8 cellular contexts compared by ENCODE assay signal in genomic region chr6:129490551-129491245, GRCh38.
A peak's percentile ranks its signal among the peaks of the same experiment; 100 is the strongest.
DNase-seq lines count a peak whose midpoint lies in the region; ATAC-seq and TF ChIP-seq lines count a peak whose summit lies in the region.

No MANE protein-coding gene starts in this region.

- H3K27ac ChIP-seq in ascending aorta = peak overlapping the region; percentile 93 to 95

- no peaks in the 10 kb centered on the region for H3K9me3 ChIP-seq in ascending aorta

- H3K4me1 ChIP-seq in ascending aorta = peaks cover 4 to 17% of the 10 kb centered on the region in 2 donors

- H3K4me3 ChIP-seq in AG10803 (ENCODE audit: low read length) (peak overlapping the region; percentile 64), ascending aorta (peak overlapping the region; percentile 41 to 48)

- ATAC-seq in GM19328 (IDR thresholded peaks at IDR 0.05; ENCODE audit: unreplicated experiment) (peak; percentile 92), HG03457 (IDR thresholded peaks at IDR 0.05; ENCODE audit: unreplicated experiment) (peak; percentile 90)

- intact Hi-C loops in ascending aorta (cut with DNase I) = loop anchor here (10.0 kb wide), 1 partner anchor 1644 kb away; the partner anchor contains the start of gene AKAP7

- DNase-seq in AG10803 (ENCODE audit: low read depth) (peak; percentile 95), SW480 (ENCODE audit: low spot score) (peak; percentile 82), ascending aorta (ENCODE audit: low spot score in 2 of 2) (peak in 1 of 2 donors; percentile 80), inferior parietal cortex (ENCODE audit: extremely low spot score) (peak; percentile 49), cerebellar cortex (ENCODE audit: low spot score) (no peak)
- peak; percentile 37 to 42 for DNase-seq in stimulated activated CD4-positive, alpha-beta T cell treated with anti-CD3 and anti-CD28 coated beads, Interleukin-2, amount 100 ng/mL, for 48 hours

- TF ChIP-seq CTCF in AG10803 (conservative IDR thresholded peaks at IDR 0.05; ENCODE audit: low read length) = no peak
- no peak for TF ChIP-seq CTCF in ascending aorta (IDR thresholded peaks at IDR 0.05)

- peaks cover 0 to 2% of the 10 kb centered on the region in 2 donors for H3K36me3 ChIP-seq in ascending aorta

- no peaks in the 10 kb centered on the region for H3K27me3 ChIP-seq in ascending aorta
